14 cellular contexts compared by ENCODE assay signal in genomic region chr7:105279688-105280007, GRCh38.
DNase-seq lines count a peak whose midpoint lies in the region; ATAC-seq, FAIRE-seq and TF ChIP-seq lines count a peak whose summit lies in the region.
"Had no signal": no experiment of that assay in that cellular context is flagged by ENCODE, and none has a peak within 500 bp of the region (broad histone marks: within the 10 kb centered on the region; RNA-seq: fewer than 3 reads in every experiment).

No MANE protein-coding gene starts in this region.

- no peak overlapping the region for H2AFZ ChIP-seq in astrocyte (ENCODE audit: low read depth, low read length)

- no peak for TF ChIP-seq CTCF in astrocyte (IDR thresholded peaks at IDR 0.05; ENCODE audit: insufficient read depth, low read depth, low read length)

- H3K27ac ChIP-seq in astrocyte (ENCODE audit: low read depth, low read length): no peak overlapping the region
- H3K27ac ChIP-seq: C4-2B, neutrophil had no signal

- H3K4me1 ChIP-seq in astrocyte (ENCODE audit: insufficient read depth, low read length): peaks cover 3% of the 10 kb centered on the region

- H3K9me3 ChIP-seq in astrocyte (ENCODE audit: insufficient read depth, low read depth, low read length): no peaks in the 10 kb centered on the region
- H3K9me3 ChIP-seq: neutrophil had no signal

- no peak overlapping the region for H3K4me3 ChIP-seq in astrocyte (ENCODE audit: insufficient read depth, low read depth, low read length)

- H4K20me1 ChIP-seq in astrocyte (ENCODE audit: insufficient read depth, low read length): peaks cover 55% of the 10 kb centered on the region

- no peak overlapping the region for H3K9ac ChIP-seq in astrocyte (ENCODE audit: low read length)

- peaks cover 16% of the 10 kb centered on the region for H3K4me1 Mint-ChIP-seq in astrocyte (ENCODE audit: low read depth, unreplicated experiment)

- DNase-seq in GM18507 (ENCODE audit: extremely low spot score, insufficient read length, low read depth) (no peak), astrocyte (ENCODE audit: low read depth) (no peak), AG08396 (ENCODE audit: low spot score) (no peak), glomerular visceral epithelial cell (ENCODE audit: extremely low spot score) (no peak), NCI-H446 (lab: John Stamatoyannopoulos, UW) (no peak), left lobe of liver (ENCODE audit: low spot score) (no peak)
- DNase-seq: activated CD4-positive, alpha-beta T cell treated with anti-CD3 and anti-CD28 coated beads for 4 hours; activated gamma-delta T cell treated with Interleukin-2 at 50 U/mL for 16 hours; stimulated activated naive CD8-positive, alpha-beta T cell treated with anti-CD3 and anti-CD28 coated beads, Interleukin-15, Interleukin-2, amounts not matched to agents 100 U/mL and 50 U/mL, for 24 hours had no signal

- H3K79me2 ChIP-seq in astrocyte (ENCODE audit: insufficient read depth, low read length): peaks cover 59% of the 10 kb centered on the region

- no peaks in the 10 kb centered on the region for H3K9me3 Mint-ChIP-seq in astrocyte (ENCODE audit: unreplicated experiment)

- H3K4me3 Mint-ChIP-seq in astrocyte (ENCODE audit: unreplicated experiment): no peak overlapping the region

- H3K27ac Mint-ChIP-seq in astrocyte (ENCODE audit: unreplicated experiment): peak overlapping the region; percentile 38

- peak; percentile 80 for FAIRE-seq in GM18507 (lab: Jason Lieb, UNC)
- FAIRE-seq in astrocyte (lab: Jason Lieb, UNC): no peak

- ATAC-seq in GM21381 (IDR thresholded peaks at IDR 0.05; ENCODE audit: unreplicated experiment): peak; percentile 90
- peak; percentile 86 for ATAC-seq in HG03060 (IDR thresholded peaks at IDR 0.05; ENCODE audit: low read depth, unreplicated experiment)
- no peak for ATAC-seq in left lobe of liver
- ATAC-seq: HCT116 had no signal

- no peaks in the 10 kb centered on the region for H3K36me3 ChIP-seq in astrocyte (ENCODE audit: insufficient read depth, low read length)

- H3K36me3 Mint-ChIP-seq in astrocyte (ENCODE audit: low read depth, unreplicated experiment): peaks cover 2% of the 10 kb centered on the region

- no peaks in the 10 kb centered on the region for H3K27me3 Mint-ChIP-seq in astrocyte (ENCODE audit: low read depth, unreplicated experiment)

- no peaks in the 10 kb centered on the region for H3K27me3 ChIP-seq in astrocyte (ENCODE audit: insufficient read depth, low read length)
- H3K27me3 ChIP-seq: neutrophil had no signal

- H3K4me2 ChIP-seq in astrocyte (ENCODE audit: low read length): no peak overlapping the region
